ENCODE assay signal across 32 cellular contexts in genomic region chr22:46323126-46323525, GRCh38. TPM values are rescaled to one million over a fixed set of nuclear protein-coding genes. Genes with fewer than 3 reads are reported as not detected.
"Had no signal": no experiment of that assay in that cellular context is flagged by ENCODE, and none has a peak within 500 bp of the region (broad histone marks: within the 10 kb centered on the region; RNA-seq: fewer than 3 reads in every experiment).

No MANE protein-coding gene starts in this region.

- H3K4me3 ChIP-seq: colonic mucosa, esophagus muscularis mucosa, gastroesophageal sphincter, heart left ventricle, left ventricle myocardium inferior, lung, mucosa of descending colon, ovary, psoas muscle, sigmoid colon, thoracic aorta, tibial nerve, upper lobe of left lung had no signal

- H3K9me3 Mint-ChIP-seq: dendritic cell treated with granulocyte-macrophage colony-stimulating factor and Interleukin-4, amounts not matched to agents 40 ng/mL and 50 ng/mL, for 4 days; endodermal cell; memory B cell; naive B cell; natural killer cell treated with Interleukin-12 subunit alpha and Interleukin-12 subunit beta and Interleukin-15 and Interleukin-18, amount 100 ng/mL, for 72 hours; stimulated activated memory B cell treated with anti-CD40 and anti-IgM and Interleukin-4, amounts not matched to agents 10 μg/mL and 1 μg/mL and 100 μg/mL, for 72 hours had no signal

- H3K9me3 ChIP-seq: colonic mucosa, esophagus muscularis mucosa, gastroesophageal sphincter, heart left ventricle, left ventricle myocardium inferior, mucosa of descending colon, ovary, psoas muscle, sigmoid colon, thoracic aorta, tibial nerve, upper lobe of left lung had no signal

- H3K27me3 Mint-ChIP-seq: dendritic cell treated with granulocyte-macrophage colony-stimulating factor and Interleukin-4, amounts not matched to agents 40 ng/mL and 50 ng/mL, for 4 days; memory B cell; naive B cell; natural killer cell treated with Interleukin-12 subunit alpha and Interleukin-12 subunit beta and Interleukin-15 and Interleukin-18, amount 100 ng/mL, for 72 hours; stimulated activated memory B cell treated with anti-CD40 and anti-IgM and Interleukin-4, amounts not matched to agents 10 μg/mL and 1 μg/mL and 100 μg/mL, for 72 hours had no signal

- ATAC-seq: foreskin keratinocyte; gastroesophageal sphincter; heart left ventricle; left colon; mucosa of descending colon; natural killer cell treated with Interleukin-12 subunit alpha and Interleukin-12 subunit beta and Interleukin-15 and Interleukin-18, amount 100 ng/mL, for 72 hours; psoas muscle; right cardiac atrium; stimulated activated memory B cell treated with anti-CD40 and anti-IgM and Interleukin-4, amounts not matched to agents 10 μg/mL and 1 μg/mL and 100 μg/mL, for 72 hours; stimulated activated naive CD8-positive, alpha-beta T cell treated with anti-CD3 and anti-CD28 coated beads, Interleukin-15, Interleukin-2, amounts not matched to agents 100 U/mL and 50 U/mL, for 24 hours had no signal

- DNase-seq: colonic mucosa; effector CD8-positive, alpha-beta T cell; endodermal cell; foreskin keratinocyte; hippocampal formation; left colon; left ventricle myocardium inferior; mucosa of descending colon; naive B cell; nucleus accumbens; ovary; psoas muscle; right cardiac atrium; sigmoid colon; stimulated activated CD4-positive, alpha-beta T cell treated with anti-CD3 and anti-CD28 coated beads, Interleukin-4, amount 100 ng/mL, for 4 hours; stimulated activated naive CD8-positive, alpha-beta T cell treated with anti-CD3 and anti-CD28 coated beads, Interleukin-15, Interleukin-2, amounts not matched to agents 100 U/mL and 50 U/mL, for 24 hours; upper lobe of left lung had no signal

- H3K27ac Mint-ChIP-seq: dendritic cell treated with granulocyte-macrophage colony-stimulating factor and Interleukin-4, amounts not matched to agents 40 ng/mL and 50 ng/mL, for 4 days; memory B cell; natural killer cell treated with Interleukin-12 subunit alpha and Interleukin-12 subunit beta and Interleukin-15 and Interleukin-18, amount 100 ng/mL, for 72 hours; stimulated activated memory B cell treated with anti-CD40 and anti-IgM and Interleukin-4, amounts not matched to agents 10 μg/mL and 1 μg/mL and 100 μg/mL, for 72 hours had no signal

- H3K4me3 Mint-ChIP-seq: dendritic cell treated with granulocyte-macrophage colony-stimulating factor and Interleukin-4, amounts not matched to agents 40 ng/mL and 50 ng/mL, for 4 days; endodermal cell; memory B cell; naive B cell; natural killer cell treated with Interleukin-12 subunit alpha and Interleukin-12 subunit beta and Interleukin-15 and Interleukin-18, amount 100 ng/mL, for 72 hours; stimulated activated memory B cell treated with anti-CD40 and anti-IgM and Interleukin-4, amounts not matched to agents 10 μg/mL and 1 μg/mL and 100 μg/mL, for 72 hours had no signal

- H3K4me1 ChIP-seq: colonic mucosa, esophagus muscularis mucosa, foreskin keratinocyte, gastroesophageal sphincter, heart left ventricle, left ventricle myocardium inferior, psoas muscle, sigmoid colon, tibial nerve, upper lobe of left lung had no signal

- H3K27me3 ChIP-seq: colonic mucosa, esophagus muscularis mucosa, foreskin keratinocyte, gastroesophageal sphincter, heart left ventricle, ovary, sigmoid colon, tibial nerve, upper lobe of left lung had no signal

- H3K27ac ChIP-seq: colonic mucosa, esophagus muscularis mucosa, foreskin keratinocyte, gastroesophageal sphincter, heart left ventricle, left ventricle myocardium inferior, ovary, psoas muscle, sigmoid colon, thoracic aorta, tibial nerve, upper lobe of left lung had no signal

- H3K4me1 Mint-ChIP-seq: endodermal cell; memory B cell; naive B cell; stimulated activated memory B cell treated with anti-CD40 and anti-IgM and Interleukin-4, amounts not matched to agents 10 μg/mL and 1 μg/mL and 100 μg/mL, for 72 hours had no signal

- H3K36me3 ChIP-seq: colonic mucosa, esophagus muscularis mucosa, gastroesophageal sphincter, left ventricle myocardium inferior, ovary, sigmoid colon, thoracic aorta, tibial nerve, upper lobe of left lung had no signal

- H3K36me3 Mint-ChIP-seq: memory B cell; naive B cell; natural killer cell treated with Interleukin-12 subunit alpha and Interleukin-12 subunit beta and Interleukin-15 and Interleukin-18, amount 100 ng/mL, for 72 hours; stimulated activated memory B cell treated with anti-CD40 and anti-IgM and Interleukin-4, amounts not matched to agents 10 μg/mL and 1 μg/mL and 100 μg/mL, for 72 hours had no signal

RNA-seq across cellular contexts. Expression of gene PKDREJ, which starts 60.0 kb away (rescaled TPM):
- total RNA-seq: epithelial cell of proximal tubule, foreskin keratinocyte, kidney epithelial cell, psoas muscle, renal cortical epithelial cell, skeletal muscle tissue had no signal
- polyA plus RNA-seq: fibroblast of lung had no signal
